Comparison of ENCODE assay signal across 8 cellular contexts in the genomic region with DNA sequence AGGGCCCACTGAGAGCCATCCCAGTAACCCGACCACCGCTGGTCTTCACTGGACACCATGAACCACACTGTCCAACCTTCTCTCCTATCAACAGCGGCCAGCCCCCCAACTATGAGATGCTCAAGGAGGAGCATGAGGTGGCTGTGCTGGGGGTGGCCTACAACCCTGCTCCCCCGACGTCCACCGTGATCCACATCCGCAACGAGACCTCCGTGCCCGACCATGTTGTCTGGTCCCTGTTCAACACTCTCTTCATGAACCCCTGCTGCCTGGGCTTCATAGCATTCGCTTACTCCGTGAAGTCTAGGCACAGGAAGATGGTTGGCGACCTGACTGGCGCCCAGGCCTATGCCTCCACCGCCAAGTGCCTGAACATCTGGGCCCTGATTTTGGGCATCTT.
"Had no signal": no experiment of that assay in that cellular context is flagged by ENCODE, and none has a peak within 500 bp of the region (broad histone marks: within the 10 kb centered on the region; RNA-seq: fewer than 3 reads in every experiment).

No MANE protein-coding gene starts in this region.

- H3K4me3 ChIP-seq: GM12878 had no signal

- ATAC-seq: GM12878 had no signal

- FAIRE-seq: G401.6, GM12878, GM12891, GM12892, GM18507, GM19239 had no signal

- DNase-seq: GDM1, GF-D8 had no signal
